Comparison of ENCODE assay signal across 1 cellular context in genomic region chr19:34191355-34191962, GRCh38.
TF ChIP-seq lines count a peak whose summit lies in the region.

No MANE protein-coding gene starts in this region.

TF ChIP-seq in IMR-90, 13 proteins besides CTCF, POLR2A, EP300 and RAD21:
- no peak for TF ChIP-seq CEBPB (IDR thresholded peaks at IDR 0.05; ENCODE audit: low read depth, low read length)
- TF ChIP-seq RFX5 (IDR thresholded peaks at IDR 0.05; ENCODE audit: low read depth, low read length), result no peak
- TF ChIP-seq NFE2L2 (IDR thresholded peaks at IDR 0.05; ENCODE audit: low read depth, low read length), result no peak
- no peak for TF ChIP-seq SMC3 (IDR thresholded peaks at IDR 0.05; ENCODE audit: low read depth, low read length)
- no peak for TF ChIP-seq CHD1 (IDR thresholded peaks at IDR 0.05; ENCODE audit: low read depth, low read length)
- no peak for TF ChIP-seq MAZ (IDR thresholded peaks at IDR 0.05; ENCODE audit: borderline replicate concordance, low read depth, low read length)
- TF ChIP-seq ELK1 (IDR thresholded peaks at IDR 0.05; ENCODE audit: borderline replicate concordance, low read depth, low read length), result no peak
